ENCODE assay signal across 1 cellular context in genomic region chr4:38034986-38035882, GRCh38.
A peak's percentile ranks its signal among the peaks of the same experiment; 100 is the strongest.
TF ChIP-seq lines count a peak whose summit lies in the region.

No MANE protein-coding gene starts in this region.

TF ChIP-seq in K562, 482 proteins besides CTCF, POLR2A, EP300 and RAD21 (continued from another document):
- TF ChIP-seq CHD7 (IDR thresholded peaks at IDR 0.05; ENCODE audit: low read depth, low read length) = no peak
- peak; percentile 67 for TF ChIP-seq DEAF1 (CRISPR knock-in tag; IDR thresholded peaks at IDR 0.05)
- no peak for TF ChIP-seq ETV5 (CRISPR knock-in tag; IDR thresholded peaks at IDR 0.05; ENCODE audit: low read depth)
- peak; percentile 61 for TF ChIP-seq SMC3 (conservative IDR thresholded peaks at IDR 0.05; ENCODE audit: insufficient read depth, low read depth, low read length)
- TF ChIP-seq BRD4 (IDR thresholded peaks at IDR 0.05) = no peak
- TF ChIP-seq ZNF668 (CRISPR knock-in tag; IDR thresholded peaks at IDR 0.05) = no peak
- no peak for TF ChIP-seq ZFX (CRISPR knock-in tag; IDR thresholded peaks at IDR 0.05)
- TF ChIP-seq CREB3L1 (IDR thresholded peaks at IDR 0.05; ENCODE audit: borderline replicate concordance, low read depth) = no peak
- no peak for TF ChIP-seq RFX5 (IDR thresholded peaks at IDR 0.05; ENCODE audit: low read depth, low read length)
- no peak for TF ChIP-seq KAT7 (CRISPR knock-in tag; IDR thresholded peaks at IDR 0.05; ENCODE audit: borderline replicate concordance)
